In genomic region chr20:63831696-63832686, GRCh38 we compare ENCODE assay signal across 8 cellular contexts. TPM values are rescaled to one million over a fixed set of nuclear protein-coding genes. Genes with fewer than 3 reads are reported as not detected.
DNase-seq lines count a peak whose midpoint lies in the region; ATAC-seq and TF ChIP-seq lines count a peak whose summit lies in the region.

No MANE protein-coding gene starts in this region.

- peaks cover 38% of the 10 kb centered on the region for H3K27me3 Mint-ChIP-seq in activated CD8-positive, alpha-beta memory T cell treated with anti-CD3 and anti-CD28 coated beads, Interleukin-2, amount 10 ng/mL, durations not matched to agents 7 days and 5 days

- H3K36me3 Mint-ChIP-seq in activated CD8-positive, alpha-beta memory T cell treated with anti-CD3 and anti-CD28 coated beads, Interleukin-2, amount 10 ng/mL, durations not matched to agents 7 days and 5 days = no peaks in the 10 kb centered on the region

- in situ Hi-C loops in astrocyte of the cerebellum (cut with HindIII; ENCODE audit: low sequenced_read_pairs) = no loop called here

- ATAC-seq in activated CD8-positive, alpha-beta memory T cell treated with anti-CD3 and anti-CD28 coated beads, Interleukin-2, amount 10 ng/mL, durations not matched to agents 7 days and 5 days = peak; percentile 18
- no peak for ATAC-seq in thoracic aorta (ENCODE audit: insufficient number of reproducible peaks, low FRiP score, low read depth)
- ATAC-seq in GM19035 (IDR thresholded peaks at IDR 0.05; ENCODE audit: unreplicated experiment) = no peak
- no peak for ATAC-seq in HG03175 (IDR thresholded peaks at IDR 0.05; ENCODE audit: unreplicated experiment)

- H3K27ac ChIP-seq in thoracic aorta = no peak overlapping the region

- no peaks in the 10 kb centered on the region for H3K36me3 ChIP-seq in thoracic aorta

- TF ChIP-seq CTCF in astrocyte of the cerebellum (IDR thresholded peaks at IDR 0.05; ENCODE audit: low read depth, low read length, missing control alignments) (no peak), thoracic aorta (IDR thresholded peaks at IDR 0.05) (no peak), GM20000 (IDR thresholded peaks at IDR 0.05; ENCODE audit: extremely low read depth, missing control alignments) (no peak)

- DNase-seq in activated CD8-positive, alpha-beta memory T cell treated with anti-CD3 and anti-CD28 coated beads, Interleukin-2, amount 10 ng/mL, durations not matched to agents 7 days and 5 days = no peak
- DNase-seq in activated CD8-positive, alpha-beta memory T cell treated with anti-CD3 and anti-CD28 coated beads, Interleukin-2, amount 50 U/mL, for 4 hours = no peak
- DNase-seq in astrocyte of the cerebellum (ENCODE audit: low read depth) (no peak), kidney tubule cell (ENCODE audit: low spot score) (peak; percentile 41), thoracic aorta (ENCODE audit: low spot score) (no peak), GM20000 (ENCODE audit: low spot score) (no peak)

- peaks cover 9% of the 10 kb centered on the region for H3K4me1 Mint-ChIP-seq in activated CD8-positive, alpha-beta memory T cell treated with anti-CD3 and anti-CD28 coated beads, Interleukin-2, amount 10 ng/mL, durations not matched to agents 7 days and 5 days

- H3K9me3 ChIP-seq in thoracic aorta = no peaks in the 10 kb centered on the region

- peaks cover 9 to 46% of the 10 kb centered on the region in 2 donors for H3K4me1 ChIP-seq in thoracic aorta (ENCODE audit: control insufficient read depth in 1 of 2, low read depth in 2 of 2)

- CTCF ChIA-PET in activated CD8-positive, alpha-beta memory T cell treated with anti-CD3 and anti-CD28 coated beads, Interleukin-2, amount 10 ng/mL, durations not matched to agents 7 days and 5 days (lab: Charles Lee) = no interaction called here

- no peaks in the 10 kb centered on the region for H3K9me3 Mint-ChIP-seq in activated CD8-positive, alpha-beta memory T cell treated with anti-CD3 and anti-CD28 coated beads, Interleukin-2, amount 10 ng/mL, durations not matched to agents 7 days and 5 days (ENCODE audit: low read depth)

- no peak overlapping the region for H3K27ac Mint-ChIP-seq in activated CD8-positive, alpha-beta memory T cell treated with anti-CD3 and anti-CD28 coated beads, Interleukin-2, amount 10 ng/mL, durations not matched to agents 7 days and 5 days

- H3K4me3 ChIP-seq in astrocyte of the cerebellum (ENCODE audit: low read depth, low read length) (peak overlapping the region; percentile 27), thoracic aorta (peak overlapping the region; percentile 71)

- H3K27me3 ChIP-seq in thoracic aorta (replicated peaks; ENCODE audit: insufficient read depth) = no peaks in the 10 kb centered on the region

- H3K4me3 Mint-ChIP-seq in activated CD8-positive, alpha-beta memory T cell treated with anti-CD3 and anti-CD28 coated beads, Interleukin-2, amount 10 ng/mL, durations not matched to agents 7 days and 5 days = no peak overlapping the region

RNA-seq across cellular contexts. Expression of gene ZBTB46, which starts 0.9 kb away (rescaled TPM):
- under 1 TPM; 0.15 to 0.84 TPM for total RNA-seq in activated CD8-positive, alpha-beta memory T cell treated with anti-CD3 and anti-CD28 coated beads, Interleukin-2, amount 10 ng/mL, durations not matched to agents 7 days and 5 days
- total RNA-seq in thoracic aorta = 1 to 10 TPM; 9.3 to 9.9 TPM

RNA-seq across cellular contexts. Expression of gene ABHD16B, which starts 29.3 kb away (rescaled TPM):
- total RNA-seq in activated CD8-positive, alpha-beta memory T cell treated with anti-CD3 and anti-CD28 coated beads, Interleukin-2, amount 10 ng/mL, durations not matched to agents 7 days and 5 days = not detected
- total RNA-seq in thoracic aorta = not detected

RNA-seq across cellular contexts. Expression of gene TPD52L2, which starts 33.1 kb away (rescaled TPM):
- 10 to 100 TPM; 33.5 to 46.2 TPM for total RNA-seq in activated CD8-positive, alpha-beta memory T cell treated with anti-CD3 and anti-CD28 coated beads, Interleukin-2, amount 10 ng/mL, durations not matched to agents 7 days and 5 days
- 100 to 1,000 TPM; 106 to 159 TPM for total RNA-seq in thoracic aorta

Comparison
In these comparisons a context has a peak if more than half of its experiments do, and no peak if none do; other contexts are left out.
1. RNA of gene ZBTB46, which starts 0.9 kb away (total RNA-seq): 9.3 to 9.9 TPM in thoracic aorta; 0.15 to 0.84 TPM in activated CD8-positive, alpha-beta memory T cell treated with anti-CD3 and anti-CD28 coated beads, Interleukin-2, amount 10 ng/mL, durations not matched to agents 7 days and 5 days; every median in the first group is over 4 times any median in the second.